Comparison of ENCODE assay signal across 8 cellular contexts in the genomic region with DNA sequence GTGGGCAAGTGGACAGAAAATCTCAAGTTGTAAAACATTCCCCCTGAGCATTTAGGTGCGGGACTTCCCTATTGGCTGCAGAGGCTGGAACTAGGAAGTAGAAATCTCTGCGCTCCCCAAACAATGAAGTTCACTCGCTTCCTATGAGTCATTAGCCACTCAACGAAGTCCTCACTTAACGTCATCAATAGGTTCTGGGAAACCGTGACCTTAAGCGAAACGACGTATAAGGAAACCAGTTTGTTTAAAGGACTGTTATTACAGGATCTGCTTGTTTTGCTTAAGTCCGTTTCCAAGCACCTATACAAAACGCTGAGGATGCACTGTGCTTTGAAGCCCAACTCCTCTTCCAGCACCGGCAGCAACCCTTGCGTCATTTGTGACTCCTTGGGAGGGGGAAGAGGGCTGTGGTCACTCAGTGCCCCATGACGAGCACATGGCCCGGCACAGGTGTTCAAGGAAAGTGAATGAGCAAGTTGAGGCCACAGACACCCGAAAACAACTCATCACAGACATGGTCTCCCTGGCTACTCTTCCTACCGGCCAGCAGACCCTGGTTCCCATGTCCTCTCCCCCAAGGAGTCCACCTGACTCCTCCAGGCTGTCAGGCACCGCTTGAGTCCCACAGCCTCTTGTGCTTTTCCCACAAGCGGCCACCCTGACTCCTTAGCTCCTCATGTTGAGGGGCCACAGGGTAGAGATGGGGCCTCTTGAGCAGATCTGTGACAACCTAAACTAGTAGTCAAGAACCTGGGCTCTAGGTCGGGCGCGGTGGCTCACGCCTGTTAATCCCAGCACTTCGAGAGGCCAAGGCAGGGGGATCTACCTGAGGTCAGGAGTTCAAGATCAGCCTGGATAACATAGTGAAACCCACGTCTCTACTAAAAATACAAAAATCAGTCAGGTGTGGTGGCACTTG. TPM values are rescaled to one million over a fixed set of nuclear protein-coding genes. Genes with fewer than 3 reads are reported as not detected.
DNase-seq lines count a peak whose midpoint lies in the region; ATAC-seq, FAIRE-seq and TF ChIP-seq lines count a peak whose summit lies in the region.

No MANE protein-coding gene starts in this region.

- H3K4me1 ChIP-seq in muscle layer of colon (ENCODE audit: insufficient read depth, low read length) (peaks cover 33% of the 10 kb centered on the region), vagina (peaks cover 48% of the 10 kb centered on the region)

- peaks cover 37% of the 10 kb centered on the region for H3K36me3 Mint-ChIP-seq in T-helper 2 cell treated with Interferon-gamma antibody and Interleukin-4, amounts not matched to agents 5 μg/mL and 100 μg/mL, for 36 hours (ENCODE audit: low read depth)

- no peak for TF ChIP-seq POLR2A in vagina (IDR thresholded peaks at IDR 0.05)

- peak overlapping the region; percentile 90 for H3K27ac Mint-ChIP-seq in T-helper 2 cell treated with Interferon-gamma antibody and Interleukin-4, amounts not matched to agents 5 μg/mL and 100 μg/mL, for 36 hours

- DNase-seq in GM06990 (ENCODE audit: extremely low read depth, insufficient read length) = peak; percentile 82
- DNase-seq in HTR-8/SVneo (ENCODE audit: insufficient read length, low spot score) = peak; percentile 78
- DNase-seq in T-helper 2 cell treated with Interferon-gamma antibody and Interleukin-4, amounts not matched to agents 5 μg/mL and 100 μg/mL, for 36 hours (ENCODE audit: low spot score) = peak; percentile 76
- DNase-seq in central memory CD4-positive, alpha-beta T cell = peak; percentile 88
- DNase-seq in vagina (ENCODE audit: extremely low spot score in 2 of 2) = no peak
- DNase-seq in HuH-7.5 (ENCODE audit: low spot score) = no peak

- H3K4me3 ChIP-seq in GM06990 (replicated peaks; ENCODE audit: low read depth, low read length) (0 out of 2 replicates have a peak overlapping the region, but pooled peaks have one; percentile 1), muscle layer of colon (ENCODE audit: low read depth in 1 of 2, low read length in 2 of 2) (no peak overlapping the region), vagina (no peak overlapping the region)

- intact Hi-C loops in vagina (cut with DNase I) = no loop called here

- no peaks in the 10 kb centered on the region for H3K27me3 ChIP-seq in GM06990 (replicated peaks; ENCODE audit: control insufficient read depth, insufficient read depth, low read length)
- no peaks in the 10 kb centered on the region for H3K27me3 ChIP-seq in muscle layer of colon (ENCODE audit: control insufficient read depth in 1 of 2, insufficient read depth in 2 of 2, low read length in 2 of 2)
- no peaks in the 10 kb centered on the region for H3K27me3 ChIP-seq in vagina

- TF ChIP-seq CTCF in GM06990 (IDR thresholded peaks at IDR 0.05; ENCODE audit: insufficient read depth, low read length, poor library complexity, severe bottlenecking) (no peak), vagina (IDR thresholded peaks at IDR 0.05) (no peak)

- no peak for ATAC-seq in HG03139 (IDR thresholded peaks at IDR 0.05; ENCODE audit: unreplicated experiment)

- FAIRE-seq in HTR-8/SVneo (lab: Jason Lieb, UNC) = no peak

- no peak overlapping the region for H3K9ac ChIP-seq in muscle layer of colon (ENCODE audit: low read length)

- H3K9me3 ChIP-seq in muscle layer of colon (ENCODE audit: low read length) = no peaks in the 10 kb centered on the region
- H3K9me3 ChIP-seq in vagina = no peaks in the 10 kb centered on the region

- H3K4me3 Mint-ChIP-seq in T-helper 2 cell treated with Interferon-gamma antibody and Interleukin-4, amounts not matched to agents 5 μg/mL and 100 μg/mL, for 36 hours = peak overlapping the region; percentile 29

- H3K9me3 Mint-ChIP-seq in T-helper 2 cell treated with Interferon-gamma antibody and Interleukin-4, amounts not matched to agents 5 μg/mL and 100 μg/mL, for 36 hours = no peaks in the 10 kb centered on the region

- peak overlapping the region; percentile 42 for H3K27ac ChIP-seq in muscle layer of colon (ENCODE audit: low read depth, low read length)
- H3K27ac ChIP-seq in vagina = peak overlapping the region; percentile 79

- no peaks in the 10 kb centered on the region for H3K27me3 Mint-ChIP-seq in T-helper 2 cell treated with Interferon-gamma antibody and Interleukin-4, amounts not matched to agents 5 μg/mL and 100 μg/mL, for 36 hours (ENCODE audit: low read depth)

- H3K36me3 ChIP-seq in GM06990 (ENCODE audit: control insufficient read depth, insufficient read depth, low read length) (peaks cover 27% of the 10 kb centered on the region), muscle layer of colon (ENCODE audit: insufficient read depth, low read length) (peaks cover 28% of the 10 kb centered on the region), vagina (peaks cover 7 to 40% of the 10 kb centered on the region in 2 donors)

- H3K4me1 Mint-ChIP-seq in T-helper 2 cell treated with Interferon-gamma antibody and Interleukin-4, amounts not matched to agents 5 μg/mL and 100 μg/mL, for 36 hours (ENCODE audit: low read depth) = peaks cover 28% of the 10 kb centered on the region

RNA-seq across cellular contexts. Expression of gene RPS16, which starts 4.8 kb away (rescaled TPM):
- total RNA-seq in vagina = 3,724 TPM

RNA-seq across cellular contexts. Expression of gene SUPT5H, which starts 14.4 kb away (rescaled TPM):
- total RNA-seq in vagina = 113 TPM

RNA-seq across cellular contexts. Expression of gene PLEKHG2, which starts 18.5 kb away (rescaled TPM):
- total RNA-seq in vagina = 18.9 TPM

RNA-seq across cellular contexts. Expression of gene ZFP36, which starts 24.3 kb away (rescaled TPM):
- 631 TPM for total RNA-seq in vagina

RNA-seq across cellular contexts. Expression of gene MED29, which starts 39.8 kb away (rescaled TPM):
- total RNA-seq in vagina = 37.8 TPM

Comparison
In these comparisons a context has a peak if more than half of its experiments do, and no peak if none do; other contexts are left out.
1. DNase-seq: peak in GM06990 (single experiment), HTR-8/SVneo (single experiment), T-helper 2 cell treated with Interferon-gamma antibody and Interleukin-4, amounts not matched to agents 5 μg/mL and 100 μg/mL, for 36 hours (single experiment) and central memory CD4-positive, alpha-beta T cell (single experiment); none in vagina (0 of 2) and HuH-7.5 (single experiment).